Comparison of ENCODE assay signal across 16 cellular contexts in genomic region chr10:12704488-12704887, GRCh38.
DNase-seq lines count a peak whose midpoint lies in the region; ATAC-seq and TF ChIP-seq lines count a peak whose summit lies in the region.
"Had no signal": no experiment of that assay in that cellular context is flagged by ENCODE, and none has a peak within 500 bp of the region (broad histone marks: within the 10 kb centered on the region; RNA-seq: fewer than 3 reads in every experiment).

No MANE protein-coding gene starts in this region.

- peaks cover 65% of the 10 kb centered on the region for H3K4me1 ChIP-seq in ACC112 (ENCODE audit: control insufficient read depth, insufficient read depth, low read length, unreplicated experiment)
- H3K4me1 ChIP-seq in mammary epithelial cell (ENCODE audit: insufficient read depth, low read length): peaks cover 52% of the 10 kb centered on the region
- peaks cover 29% of the 10 kb centered on the region for H3K4me1 ChIP-seq in mesenchymal stem cell (ENCODE audit: control insufficient read depth, insufficient read depth, low read depth, low read length)

- H3K9ac ChIP-seq in mammary epithelial cell (ENCODE audit: insufficient read depth, low read length): no peak overlapping the region
- peak overlapping the region; percentile 19 for H3K9ac ChIP-seq in mesenchymal stem cell (ENCODE audit: low read length)

- H2BK120ac ChIP-seq in mesenchymal stem cell (ENCODE audit: low read depth, low read length): no peak overlapping the region

- CTCF ChIA-PET in mammary epithelial cell (lab: Charles Lee; ENCODE audit: low non-redundant PET): interaction anchor here (0.6 kb wide), 1 partner anchor 230 kb away, joined by 4 read pairs; no protein-coding TSS in a partner anchor

- H2AFZ ChIP-seq in ACC112 (ENCODE audit: low read length, unreplicated experiment) (no peak overlapping the region), mammary epithelial cell (ENCODE audit: low read depth, low read length) (no peak overlapping the region), mesenchymal stem cell (ENCODE audit: low read depth, low read length) (no peak overlapping the region)

- intact Hi-C loops in mammary epithelial cell (cut with micrococcal nuclease): no loop called here

- H3K4me3 ChIP-seq in ACC112 (ENCODE audit: low read depth, low read length) (no peak overlapping the region), mammary epithelial cell (replicated peaks in 1 of 3; ENCODE audit: insufficient read depth in 1 of 3, low read depth in 2 of 3, low read length in 3 of 3) (no peak overlapping the region), mesenchymal stem cell (ENCODE audit: insufficient read depth in 1 of 2, low read depth in 1 of 2, low read length in 2 of 2) (no peak overlapping the region)
- H3K4me3 ChIP-seq: stomach had no signal

- dilution Hi-C loops in mammary epithelial cell (cut with HindIII; ENCODE audit: low sequenced_read_pairs): loop anchor here (25.0 kb wide), 1 partner anchor 442 kb away; no protein-coding TSS in a partner anchor

- H4K8ac ChIP-seq in mesenchymal stem cell (ENCODE audit: low read length): no peak overlapping the region

- peak overlapping the region; percentile 43 for H3K4me2 ChIP-seq in mammary epithelial cell (ENCODE audit: insufficient read depth, low read depth, low read length)
- no peak overlapping the region for H3K4me2 ChIP-seq in mesenchymal stem cell (ENCODE audit: low read length, poor library complexity, severe bottlenecking)

- TF ChIP-seq CTCF in mammary epithelial cell (conservative IDR thresholded peaks at IDR 0.05 in 1 of 2, IDR thresholded peaks at IDR 0.05 in 1 of 2; ENCODE audit: extremely low read depth in 1 of 2, insufficient read depth in 1 of 2, low read depth in 1 of 2, low read length in 2 of 2): no peak

- H2BK5ac ChIP-seq in mesenchymal stem cell (ENCODE audit: low read depth, low read length, poor library complexity, severe bottlenecking): no peak overlapping the region

- H3K27me3 ChIP-seq in ACC112 (ENCODE audit: insufficient read depth, low read length): no peaks in the 10 kb centered on the region
- H3K27me3 ChIP-seq in mammary epithelial cell (ENCODE audit: insufficient read depth, low read length): no peaks in the 10 kb centered on the region
- H3K27me3 ChIP-seq in mesenchymal stem cell (ENCODE audit: control insufficient read depth in 1 of 2, insufficient read depth in 1 of 2, low read length in 2 of 2): no peaks in the 10 kb centered on the region
- H3K27me3 ChIP-seq: stomach had no signal

- no peak overlapping the region for H3K4ac ChIP-seq in mesenchymal stem cell (ENCODE audit: low read depth in 1 of 2, low read length in 2 of 2)

- no peak overlapping the region for H3K23ac ChIP-seq in mesenchymal stem cell (ENCODE audit: low read length in 2 of 2)

- H2BK12ac ChIP-seq in mesenchymal stem cell (ENCODE audit: low read length in 2 of 2): no peak overlapping the region

- H3K9me3 ChIP-seq in mammary epithelial cell (replicated peaks; ENCODE audit: insufficient read depth, low read length): no peaks in the 10 kb centered on the region
- no peaks in the 10 kb centered on the region for H3K9me3 ChIP-seq in mesenchymal stem cell (ENCODE audit: control insufficient read depth, low read length)
- H3K9me3 ChIP-seq: stomach had no signal

- no peak overlapping the region for H3K14ac ChIP-seq in mesenchymal stem cell (ENCODE audit: low read length in 2 of 2)

- H3K27ac ChIP-seq in ACC112 (ENCODE audit: low read depth, low read length) (peak overlapping the region; percentile 71), mammary epithelial cell (ENCODE audit: insufficient read depth, low read depth, low read length) (peak overlapping the region; percentile 53), mesenchymal stem cell (ENCODE audit: low read length, poor library complexity, severe bottlenecking) (peak overlapping the region; percentile 78)
- H3K27ac ChIP-seq: stomach had no signal

- in situ Hi-C loops in mammary epithelial cell (cut with MboI; ENCODE audit: low sequenced_read_pairs in 2 of 2): loop anchor here in 1 of 2 donors (25.0 kb wide), 1 partner anchor 358 kb away; no protein-coding TSS in a partner anchor

- BruUV-seq in mammary epithelial cell (replicated peaks; lab: Mats Ljungman, UMichigan): no TSS peak

- no peaks in the 10 kb centered on the region for H4K20me1 ChIP-seq in mammary epithelial cell (ENCODE audit: insufficient read depth, low read length)

- no peaks in the 10 kb centered on the region for H3K79me2 ChIP-seq in ACC112 (ENCODE audit: control insufficient read depth, insufficient read depth, low read length, unreplicated experiment)
- H3K79me2 ChIP-seq in mammary epithelial cell (ENCODE audit: insufficient read depth, low read length): no peaks in the 10 kb centered on the region

- no peak overlapping the region for H2BK15ac ChIP-seq in mesenchymal stem cell (ENCODE audit: low read depth, poor library complexity, severe bottlenecking)

- 92% methylated on average over 3 of the region's 3 CpGs for WGBS in mammary epithelial cell (ENCODE audit: low coverage, missing lambda C conversion rate)
- WGBS in mesenchymal stem cell: 100% methylated on average over 1 of the region's 3 CpGs

- H3K36me3 ChIP-seq in ACC112 (ENCODE audit: insufficient read depth, low read length) (no peaks in the 10 kb centered on the region), mammary epithelial cell (ENCODE audit: insufficient read depth, low read length) (no peaks in the 10 kb centered on the region), mesenchymal stem cell (ENCODE audit: control insufficient read depth in 1 of 2, insufficient read depth in 2 of 2, low read depth in 1 of 2, low read length in 2 of 2) (no peaks in the 10 kb centered on the region)
- H3K36me3 ChIP-seq: stomach had no signal

- no peak overlapping the region for H4K91ac ChIP-seq in mesenchymal stem cell (ENCODE audit: low read length)

- DNase-seq in LoVo (ENCODE audit: low spot score) (peak; percentile 50), mammary epithelial cell (no peak), mesenchymal stem cell (no peak), NCI-H128 (lab: John Stamatoyannopoulos, UW; ENCODE audit: unreplicated experiment) (no peak), SIG-M5 (lab: John Stamatoyannopoulos, UW) (no peak)
- DNase-seq: activated CD4-positive, alpha-beta T cell treated with anti-CD3 and anti-CD28 coated beads for 4 hours; activated T-cell treated with anti-CD3 and anti-CD28 coated beads, Interleukin-2, amount 50 U/mL, for 4 hours; central memory CD4-positive, alpha-beta T cell; DND-41; effector memory CD4-positive, alpha-beta T cell; hippocampal formation; midbrain; NCI-H82; stomach had no signal

- H3K18ac ChIP-seq in mesenchymal stem cell (ENCODE audit: low read depth in 1 of 2, low read length in 2 of 2): no peak overlapping the region

- no peak overlapping the region for H2AK5ac ChIP-seq in mesenchymal stem cell (ENCODE audit: low read length, severe bottlenecking)

- H3K79me1 ChIP-seq in mesenchymal stem cell (replicated peaks; ENCODE audit: low read length, poor library complexity, severe bottlenecking): peaks cover 7% of the 10 kb centered on the region

- ATAC-seq in GM21576 (IDR thresholded peaks at IDR 0.05; ENCODE audit: unreplicated experiment): no peak
- ATAC-seq: activated T-cell treated with anti-CD3 and anti-CD28 coated beads, Interleukin-2, amount 50 U/mL, for 4 hours had no signal
